1 cellular context compared by ENCODE assay signal in genomic region chr11:79304599-79305212, GRCh38.
TF ChIP-seq lines count a peak whose summit lies in the region.

No MANE protein-coding gene starts in this region.

TF ChIP-seq in IMR-90, 13 proteins besides CTCF, POLR2A, EP300 and RAD21 (continued from another document):
- TF ChIP-seq SMC3 (IDR thresholded peaks at IDR 0.05; ENCODE audit: low read depth, low read length) (no peak), RFX5 (IDR thresholded peaks at IDR 0.05; ENCODE audit: low read depth, low read length) (no peak), MAZ (IDR thresholded peaks at IDR 0.05; ENCODE audit: borderline replicate concordance, low read depth, low read length) (no peak), CEBPB (IDR thresholded peaks at IDR 0.05; ENCODE audit: low read depth, low read length) (no peak), FOS (IDR thresholded peaks at IDR 0.05; ENCODE audit: low read depth, low read length) (no peak), USF2 (IDR thresholded peaks at IDR 0.05; ENCODE audit: low read depth, low read length) (no peak), BHLHE40 (IDR thresholded peaks at IDR 0.05; ENCODE audit: low read depth, low read length) (no peak), CHD1 (IDR thresholded peaks at IDR 0.05; ENCODE audit: low read depth, low read length) (no peak), RCOR1 (IDR thresholded peaks at IDR 0.05; ENCODE audit: insufficient replicate concordance, low read length) (no peak), MAFK (IDR thresholded peaks at IDR 0.05; ENCODE audit: low read depth, low read length) (no peak), MXI1 (IDR thresholded peaks at IDR 0.05; ENCODE audit: borderline replicate concordance, low read depth, low read length) (no peak)
- TF ChIP-seq, protein P1, sequence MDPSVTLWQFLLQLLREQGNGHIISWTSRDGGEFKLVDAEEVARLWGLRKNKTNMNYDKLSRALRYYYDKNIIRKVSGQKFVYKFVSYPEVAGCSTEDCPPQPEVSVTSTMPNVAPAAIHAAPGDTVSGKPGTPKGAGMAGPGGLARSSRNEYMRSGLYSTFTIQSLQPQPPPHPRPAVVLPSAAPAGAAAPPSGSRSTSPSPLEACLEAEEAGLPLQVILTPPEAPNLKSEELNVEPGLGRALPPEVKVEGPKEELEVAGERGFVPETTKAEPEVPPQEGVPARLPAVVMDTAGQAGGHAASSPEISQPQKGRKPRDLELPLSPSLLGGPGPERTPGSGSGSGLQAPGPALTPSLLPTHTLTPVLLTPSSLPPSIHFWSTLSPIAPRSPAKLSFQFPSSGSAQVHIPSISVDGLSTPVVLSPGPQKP (IDR thresholded peaks at IDR 0.05; ENCODE audit: borderline replicate concordance, low read depth, low read length): no peak
